ENCODE assay signal across 8 cellular contexts in the genomic region with DNA sequence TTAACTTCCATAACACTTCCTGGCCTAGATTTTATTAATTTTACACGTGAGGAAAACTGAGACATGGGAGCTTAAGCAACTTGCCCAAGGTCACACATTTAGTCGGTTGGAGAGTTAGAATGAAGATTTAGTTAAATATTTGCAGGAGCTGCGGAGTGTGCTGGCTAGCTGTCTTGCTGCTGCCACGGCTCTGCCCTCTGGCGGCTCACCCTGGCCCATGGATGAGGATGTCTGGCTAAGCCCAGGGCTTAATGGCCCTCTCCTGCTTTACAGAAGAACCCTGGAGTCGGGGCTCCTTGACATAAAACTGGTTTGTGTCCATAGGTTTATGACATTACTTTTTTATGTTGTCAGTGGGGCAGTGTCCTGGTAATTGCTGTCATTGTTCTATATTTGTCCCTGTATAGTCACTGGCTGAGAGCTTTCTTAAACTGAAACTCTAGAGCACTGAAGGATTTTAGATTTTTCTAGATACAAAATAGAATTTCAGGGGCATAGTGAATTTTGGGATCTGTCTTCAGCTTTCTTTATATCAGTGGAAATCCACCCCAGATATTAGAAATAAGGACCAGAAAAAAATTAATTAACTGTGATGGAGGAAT.
A peak's percentile ranks its signal among the peaks of the same experiment; 100 is the strongest.
DNase-seq lines count a peak whose midpoint lies in the region; ATAC-seq and TF ChIP-seq lines count a peak whose summit lies in the region.

No MANE protein-coding gene starts in this region.

- no peak overlapping the region for H3K4me3 ChIP-seq in muscle layer of colon (ENCODE audit: low read depth in 1 of 2, low read length in 2 of 2)

- peak; percentile 70 for DNase-seq in ELR (ENCODE audit: low read depth)
- peak; percentile 19 for DNase-seq in NCI-H526 treated with DMSO at 0.1 percent for 48 hours (lab: John Stamatoyannopoulos, UW)
- DNase-seq in endothelial cell (ENCODE audit: low spot score) = peak; percentile 68
- DNase-seq in GM19238 (ENCODE audit: insufficient read length, low spot score) = no peak
- no peak for DNase-seq in T-helper 9 cell
- no peak for DNase-seq in stimulated activated CD4-positive, alpha-beta T cell treated with anti-CD3 and anti-CD28 coated beads, Interleukin-4, amount 100 ng/mL, for 4 hours

- no peak for TF ChIP-seq CTCF in endothelial cell (IDR thresholded peaks at IDR 0.05; ENCODE audit: unreplicated experiment)

- no peaks in the 10 kb centered on the region for H3K36me3 Mint-ChIP-seq in endothelial cell (ENCODE audit: low read depth, unreplicated experiment)
- H3K36me3 Mint-ChIP-seq in stimulated activated memory B cell treated with anti-CD40 and anti-IgM and Interleukin-4, amounts not matched to agents 10 μg/mL and 1 μg/mL and 100 μg/mL, for 72 hours = no peaks in the 10 kb centered on the region

- no peak for ATAC-seq in stimulated activated memory B cell treated with anti-CD40 and anti-IgM and Interleukin-4, amounts not matched to agents 10 μg/mL and 1 μg/mL and 100 μg/mL, for 72 hours

- peaks cover 4% of the 10 kb centered on the region for H3K27me3 Mint-ChIP-seq in endothelial cell (ENCODE audit: unreplicated experiment)
- no peaks in the 10 kb centered on the region for H3K27me3 Mint-ChIP-seq in stimulated activated memory B cell treated with anti-CD40 and anti-IgM and Interleukin-4, amounts not matched to agents 10 μg/mL and 1 μg/mL and 100 μg/mL, for 72 hours

- no peaks in the 10 kb centered on the region for H3K4me1 Mint-ChIP-seq in endothelial cell (ENCODE audit: unreplicated experiment)
- H3K4me1 Mint-ChIP-seq in stimulated activated memory B cell treated with anti-CD40 and anti-IgM and Interleukin-4, amounts not matched to agents 10 μg/mL and 1 μg/mL and 100 μg/mL, for 72 hours = no peaks in the 10 kb centered on the region

- no peaks in the 10 kb centered on the region for H3K36me3 ChIP-seq in muscle layer of colon (ENCODE audit: insufficient read depth, low read length)

- no peaks in the 10 kb centered on the region for H3K27me3 ChIP-seq in muscle layer of colon (ENCODE audit: control insufficient read depth in 1 of 2, insufficient read depth in 2 of 2, low read length in 2 of 2)

- H3K4me3 Mint-ChIP-seq in endothelial cell (ENCODE audit: unreplicated experiment) = no peak overlapping the region
- H3K4me3 Mint-ChIP-seq in stimulated activated memory B cell treated with anti-CD40 and anti-IgM and Interleukin-4, amounts not matched to agents 10 μg/mL and 1 μg/mL and 100 μg/mL, for 72 hours = no peak overlapping the region

- no peak overlapping the region for H3K9ac ChIP-seq in muscle layer of colon (ENCODE audit: low read length)

- peak overlapping the region; percentile 32 for H3K27ac ChIP-seq in muscle layer of colon (ENCODE audit: low read depth, low read length)

- no peaks in the 10 kb centered on the region for H3K9me3 Mint-ChIP-seq in endothelial cell (ENCODE audit: unreplicated experiment)
- no peaks in the 10 kb centered on the region for H3K9me3 Mint-ChIP-seq in stimulated activated memory B cell treated with anti-CD40 and anti-IgM and Interleukin-4, amounts not matched to agents 10 μg/mL and 1 μg/mL and 100 μg/mL, for 72 hours

- H3K27ac Mint-ChIP-seq in endothelial cell (ENCODE audit: unreplicated experiment) = no peak overlapping the region
- no peak overlapping the region for H3K27ac Mint-ChIP-seq in stimulated activated memory B cell treated with anti-CD40 and anti-IgM and Interleukin-4, amounts not matched to agents 10 μg/mL and 1 μg/mL and 100 μg/mL, for 72 hours

- peaks cover 21% of the 10 kb centered on the region for H3K4me1 ChIP-seq in muscle layer of colon (ENCODE audit: insufficient read depth, low read length)

- no peaks in the 10 kb centered on the region for H3K9me3 ChIP-seq in muscle layer of colon (ENCODE audit: low read length)

Comparison
In these comparisons a context has a peak if more than half of its experiments do, and no peak if none do; other contexts are left out.
1. DNase-seq: peak in ELR (single experiment), NCI-H526 treated with DMSO at 0.1 percent for 48 hours (single experiment) and endothelial cell (single experiment); none in GM19238 (single experiment), T-helper 9 cell (single experiment) and stimulated activated CD4-positive, alpha-beta T cell treated with anti-CD3 and anti-CD28 coated beads, Interleukin-4, amount 100 ng/mL, for 4 hours (0 of 2).